ENCODE assay signal across 1 cellular context in the genomic region with DNA sequence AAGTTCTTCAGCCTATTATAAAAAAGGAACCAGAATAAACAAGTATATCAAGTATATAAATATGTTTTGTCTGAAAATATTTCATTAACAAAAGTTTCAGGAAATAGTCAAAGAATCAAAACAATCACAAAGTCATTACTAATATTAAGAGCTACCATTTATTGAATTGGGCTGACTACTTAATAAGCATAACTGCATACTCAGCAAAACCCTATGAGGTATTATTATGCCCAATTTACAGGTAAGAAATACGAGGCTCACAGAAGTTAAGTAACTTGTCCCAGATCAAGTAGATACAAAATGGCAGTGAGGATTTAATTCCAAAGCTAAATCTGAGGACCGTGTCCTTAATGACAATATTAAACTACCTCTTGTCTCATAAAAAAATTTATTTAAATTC.
A peak's percentile ranks its signal among the peaks of the same experiment; 100 is the strongest.
TF ChIP-seq lines count a peak whose summit lies in the region.

No MANE protein-coding gene starts in this region.

TF ChIP-seq in K562, 482 proteins besides CTCF, POLR2A, EP300 and RAD21 (continued from another document):
- TF ChIP-seq, protein P1, sequence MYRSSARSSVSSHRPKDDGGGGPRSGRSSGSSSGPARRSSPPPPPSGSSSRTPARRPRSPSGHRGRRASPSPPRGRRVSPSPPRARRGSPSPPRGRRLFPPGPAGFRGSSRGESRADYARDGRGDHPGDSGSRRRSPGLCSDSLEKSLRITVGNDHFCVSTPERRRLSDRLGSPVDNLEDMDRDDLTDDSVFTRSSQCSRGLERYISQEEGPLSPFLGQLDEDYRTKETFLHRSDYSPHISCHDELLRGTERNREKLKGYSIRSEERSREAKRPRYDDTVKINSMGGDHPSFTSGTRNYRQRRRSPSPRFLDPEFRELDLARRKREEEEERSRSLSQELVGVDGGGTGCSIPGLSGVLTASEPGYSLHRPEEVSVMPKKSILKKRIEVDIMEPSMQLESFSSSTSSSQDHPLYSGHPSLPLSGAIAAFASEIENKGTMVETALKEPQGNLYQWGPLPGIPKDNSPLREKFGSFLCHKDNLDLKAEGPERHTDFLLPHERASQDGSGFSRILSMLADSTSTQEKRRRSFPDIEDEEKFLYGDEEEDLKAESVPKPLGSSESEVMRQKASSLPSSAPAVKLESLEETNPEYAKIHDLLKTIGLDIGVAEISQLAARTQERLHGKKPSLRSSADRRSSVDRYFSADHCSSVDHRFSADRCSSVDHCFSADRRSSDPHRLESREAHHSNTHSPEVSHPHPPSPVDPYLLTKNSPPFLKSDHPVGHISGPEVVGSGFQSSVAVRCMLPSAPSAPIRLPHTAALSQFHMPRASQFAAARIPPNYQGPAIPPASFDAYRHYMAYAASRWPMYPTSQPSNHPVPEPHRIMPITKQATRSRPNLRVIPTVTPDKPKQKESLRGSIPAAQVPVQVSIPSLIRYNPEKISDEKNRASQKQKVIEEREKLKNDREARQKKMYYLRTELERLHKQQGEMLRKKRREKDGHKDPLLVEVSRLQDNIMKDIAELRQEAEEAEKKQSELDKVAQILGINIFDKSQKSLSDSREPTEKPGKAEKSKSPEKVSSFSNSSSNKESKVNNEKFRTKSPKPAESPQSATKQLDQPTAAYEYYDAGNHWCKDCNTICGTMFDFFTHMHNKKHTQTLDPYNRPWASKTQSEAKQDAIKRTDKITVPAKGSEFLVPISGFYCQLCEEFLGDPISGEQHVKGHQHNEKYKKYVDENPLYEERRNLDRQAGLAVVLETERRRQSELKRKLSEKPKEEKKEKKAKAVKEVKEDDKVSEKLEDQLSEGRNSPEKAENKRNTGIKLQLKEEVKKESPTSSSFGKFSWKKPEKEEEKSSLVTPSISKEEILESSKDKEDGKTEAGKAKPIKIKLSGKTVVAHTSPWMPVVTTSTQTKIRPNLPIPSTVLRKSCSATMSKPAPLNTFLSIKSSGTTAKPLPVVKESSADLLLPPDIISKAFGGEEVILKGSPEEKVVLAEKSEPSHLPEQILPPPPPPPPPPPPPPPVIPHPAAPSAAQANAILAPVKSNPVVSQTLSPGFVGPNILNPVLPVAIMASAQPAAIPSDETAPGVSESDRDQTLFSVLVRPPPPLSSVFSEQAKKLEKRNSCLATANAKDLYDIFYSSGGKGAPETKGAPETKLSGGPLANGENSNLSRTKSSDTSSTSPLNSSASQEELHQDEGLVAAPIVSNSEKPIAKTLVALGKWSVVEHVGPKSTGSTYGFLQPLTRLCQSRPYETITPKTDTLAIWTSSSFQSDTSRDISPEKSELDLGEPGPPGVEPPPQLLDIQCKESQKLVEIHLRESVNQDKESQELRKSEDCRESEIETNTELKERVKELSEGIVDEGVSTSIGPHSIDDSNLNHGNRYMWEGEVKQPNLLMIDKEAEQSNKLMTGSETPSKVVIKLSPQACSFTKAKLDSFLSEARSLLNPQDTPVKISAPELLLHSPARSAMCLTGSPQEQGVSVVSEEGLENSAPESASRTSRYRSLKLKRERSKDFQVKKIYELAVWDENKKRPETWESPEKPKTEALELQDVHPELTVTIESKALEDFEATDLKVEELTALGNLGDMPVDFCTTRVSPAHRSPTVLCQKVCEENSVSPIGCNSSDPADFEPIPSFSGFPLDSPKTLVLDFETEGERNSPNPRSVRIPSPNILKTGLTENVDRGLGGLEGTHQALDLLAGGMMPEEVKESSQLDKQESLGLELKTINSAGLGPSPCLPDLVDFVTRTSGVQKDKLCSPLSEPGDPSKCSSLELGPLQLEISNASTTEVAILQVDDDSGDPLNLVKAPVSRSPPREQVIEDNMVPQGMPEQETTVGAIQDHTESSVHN (IDR thresholded peaks at IDR 0.05; ENCODE audit: borderline replicate concordance in 1 of 2, low read depth in 1 of 2): no peak
- peak; percentile 82 for TF ChIP-seq MAFF (IDR thresholded peaks at IDR 0.05; ENCODE audit: low read length)
- no peak for TF ChIP-seq SIRT6 (IDR thresholded peaks at IDR 0.05; ENCODE audit: low read depth, low read length)
- TF ChIP-seq ZKSCAN8 (CRISPR knock-in tag; IDR thresholded peaks at IDR 0.05): no peak
- 0 out of 2 replicates have a peak, but pooled peaks have one; percentile 31 for TF ChIP-seq MAFG (tag; conservative IDR thresholded peaks at IDR 0.05)
- TF ChIP-seq, protein P2, sequence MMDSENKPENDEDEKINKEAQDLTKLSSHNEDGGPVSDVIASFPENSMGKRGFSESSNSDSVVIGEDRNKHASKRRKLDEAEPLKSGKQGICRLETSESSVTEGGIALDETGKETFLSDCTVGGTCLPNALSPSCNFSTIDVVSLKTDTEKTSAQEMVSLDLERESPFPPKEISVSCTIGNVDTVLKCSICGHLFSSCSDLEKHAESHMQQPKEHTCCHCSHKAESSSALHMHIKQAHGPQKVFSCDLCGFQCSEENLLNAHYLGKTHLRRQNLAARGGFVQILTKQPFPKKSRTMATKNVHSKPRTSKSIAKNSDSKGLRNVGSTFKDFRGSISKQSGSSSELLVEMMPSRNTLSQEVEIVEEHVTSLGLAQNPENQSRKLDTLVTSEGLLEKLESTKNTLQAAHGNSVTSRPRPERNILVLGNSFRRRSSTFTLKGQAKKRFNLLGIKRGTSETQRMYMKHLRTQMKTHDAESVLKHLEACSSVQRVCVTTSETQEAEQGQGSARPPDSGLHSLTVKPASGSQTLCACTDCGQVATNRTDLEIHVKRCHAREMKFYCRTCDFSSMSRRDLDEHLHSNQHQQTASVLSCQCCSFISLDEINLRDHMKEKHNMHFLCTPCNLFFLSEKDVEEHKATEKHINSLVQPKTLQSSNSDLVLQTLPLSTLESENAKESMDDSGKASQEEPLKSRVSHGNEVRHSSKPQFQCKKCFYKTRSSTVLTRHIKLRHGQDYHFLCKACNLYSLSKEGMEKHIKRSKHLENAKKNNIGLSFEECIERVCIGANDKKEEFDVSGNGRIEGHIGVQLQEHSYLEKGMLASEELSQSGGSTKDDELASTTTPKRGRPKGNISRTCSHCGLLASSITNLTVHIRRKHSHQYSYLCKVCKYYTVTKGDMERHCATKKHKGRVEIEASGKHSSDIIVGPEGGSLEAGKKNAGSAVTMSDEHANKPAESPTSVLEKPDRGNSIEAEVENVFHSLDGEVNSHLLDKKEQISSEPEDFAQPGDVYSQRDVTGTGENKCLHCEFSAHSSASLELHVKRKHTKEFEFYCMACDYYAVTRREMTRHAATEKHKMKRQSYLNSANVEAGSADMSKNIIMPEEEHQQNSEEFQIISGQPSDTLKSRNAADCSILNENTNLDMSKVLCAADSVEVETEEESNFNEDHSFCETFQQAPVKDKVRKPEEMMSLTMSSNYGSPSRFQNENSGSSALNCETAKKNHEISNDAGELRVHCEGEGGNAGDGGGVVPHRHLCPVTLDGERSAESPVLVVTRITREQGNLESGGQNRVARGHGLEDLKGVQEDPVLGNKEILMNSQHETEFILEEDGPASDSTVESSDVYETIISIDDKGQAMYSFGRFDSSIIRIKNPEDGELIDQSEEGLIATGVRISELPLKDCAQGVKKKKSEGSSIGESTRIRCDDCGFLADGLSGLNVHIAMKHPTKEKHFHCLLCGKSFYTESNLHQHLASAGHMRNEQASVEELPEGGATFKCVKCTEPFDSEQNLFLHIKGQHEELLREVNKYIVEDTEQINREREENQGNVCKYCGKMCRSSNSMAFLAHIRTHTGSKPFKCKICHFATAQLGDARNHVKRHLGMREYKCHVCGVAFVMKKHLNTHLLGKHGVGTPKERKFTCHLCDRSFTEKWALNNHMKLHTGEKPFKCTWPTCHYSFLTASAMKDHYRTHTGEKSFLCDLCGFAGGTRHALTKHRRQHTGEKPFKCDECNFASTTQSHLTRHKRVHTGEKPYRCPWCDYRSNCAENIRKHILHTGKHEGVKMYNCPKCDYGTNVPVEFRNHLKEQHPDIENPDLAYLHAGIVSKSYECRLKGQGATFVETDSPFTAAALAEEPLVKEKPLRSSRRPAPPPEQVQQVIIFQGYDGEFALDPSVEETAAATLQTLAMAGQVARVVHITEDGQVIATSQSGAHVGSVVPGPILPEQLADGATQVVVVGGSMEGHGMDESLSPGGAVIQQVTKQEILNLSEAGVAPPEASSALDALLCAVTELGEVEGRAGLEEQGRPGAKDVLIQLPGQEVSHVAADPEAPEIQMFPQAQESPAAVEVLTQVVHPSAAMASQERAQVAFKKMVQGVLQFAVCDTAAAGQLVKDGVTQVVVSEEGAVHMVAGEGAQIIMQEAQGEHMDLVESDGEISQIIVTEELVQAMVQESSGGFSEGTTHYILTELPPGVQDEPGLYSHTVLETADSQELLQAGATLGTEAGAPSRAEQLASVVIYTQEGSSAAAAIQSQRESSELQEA (IDR thresholded peaks at IDR 0.05; ENCODE audit: low read depth): no peak
- no peak for TF ChIP-seq ZNF212 (CRISPR knock-in tag; IDR thresholded peaks at IDR 0.05)
- no peak for TF ChIP-seq YY1 (IDR thresholded peaks at IDR 0.05; ENCODE audit: borderline replicate concordance in 1 of 3, control insufficient read depth in 1 of 3, extremely low read depth in 1 of 3, insufficient read depth in 3 of 3, insufficient read length in 1 of 3, insufficient replicate concordance in 2 of 3, low read depth in 1 of 3, low read length in 2 of 3)
- TF ChIP-seq, protein P3, sequence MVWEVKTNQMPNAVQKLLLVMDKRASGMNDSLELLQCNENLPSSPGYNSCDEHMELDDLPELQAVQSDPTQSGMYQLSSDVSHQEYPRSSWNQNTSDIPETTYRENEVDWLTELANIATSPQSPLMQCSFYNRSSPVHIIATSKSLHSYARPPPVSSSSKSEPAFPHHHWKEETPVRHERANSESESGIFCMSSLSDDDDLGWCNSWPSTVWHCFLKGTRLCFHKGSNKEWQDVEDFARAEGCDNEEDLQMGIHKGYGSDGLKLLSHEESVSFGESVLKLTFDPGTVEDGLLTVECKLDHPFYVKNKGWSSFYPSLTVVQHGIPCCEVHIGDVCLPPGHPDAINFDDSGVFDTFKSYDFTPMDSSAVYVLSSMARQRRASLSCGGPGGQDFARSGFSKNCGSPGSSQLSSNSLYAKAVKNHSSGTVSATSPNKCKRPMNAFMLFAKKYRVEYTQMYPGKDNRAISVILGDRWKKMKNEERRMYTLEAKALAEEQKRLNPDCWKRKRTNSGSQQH (CRISPR knock-in tag; IDR thresholded peaks at IDR 0.05): no peak
- no peak for TF ChIP-seq RBM14 (IDR thresholded peaks at IDR 0.05; ENCODE audit: borderline replicate concordance, insufficient read depth, low read depth, low read length)
- TF ChIP-seq, protein P4, sequence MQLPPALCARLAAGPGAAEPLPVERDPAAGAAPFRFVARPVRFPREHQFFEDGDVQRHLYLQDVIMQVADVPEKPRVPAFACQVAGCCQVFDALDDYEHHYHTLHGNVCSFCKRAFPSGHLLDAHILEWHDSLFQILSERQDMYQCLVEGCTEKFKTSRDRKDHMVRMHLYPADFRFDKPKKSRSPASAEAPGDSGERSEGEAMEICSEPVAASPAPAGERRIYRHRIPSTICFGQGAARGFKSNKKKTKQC (CRISPR knock-in tag; IDR thresholded peaks at IDR 0.05): no peak
- TF ChIP-seq MAFK (IDR thresholded peaks at IDR 0.05; ENCODE audit: low read length): peak; percentile 87
- TF ChIP-seq, protein P5, sequence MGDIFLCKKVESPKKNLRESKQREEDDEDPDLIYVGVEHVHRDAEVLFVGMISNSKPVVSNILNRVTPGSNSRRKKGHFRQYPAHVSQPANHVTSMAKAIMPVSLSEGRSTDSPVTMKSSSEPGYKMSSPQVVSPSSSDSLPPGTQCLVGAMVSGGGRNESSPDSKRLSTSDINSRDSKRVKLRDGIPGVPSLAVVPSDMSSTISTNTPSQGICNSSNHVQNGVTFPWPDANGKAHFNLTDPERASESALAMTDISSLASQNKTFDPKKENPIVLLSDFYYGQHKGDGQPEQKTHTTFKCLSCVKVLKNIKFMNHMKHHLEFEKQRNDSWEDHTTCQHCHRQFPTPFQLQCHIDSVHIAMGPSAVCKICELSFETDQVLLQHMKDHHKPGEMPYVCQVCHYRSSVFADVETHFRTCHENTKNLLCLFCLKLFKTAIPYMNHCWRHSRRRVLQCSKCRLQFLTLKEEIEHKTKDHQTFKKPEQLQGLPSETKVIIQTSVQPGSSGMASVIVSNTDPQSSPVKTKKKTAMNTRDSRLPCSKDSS (IDR thresholded peaks at IDR 0.05; ENCODE audit: low read depth, partially characterized antibody): no peak
- TF ChIP-seq ZNF589 (CRISPR knock-in tag; IDR thresholded peaks at IDR 0.05; ENCODE audit: low read depth): no peak
- TF ChIP-seq SAFB2 (IDR thresholded peaks at IDR 0.05; ENCODE audit: borderline replicate concordance, low read depth, low read length, severe bottlenecking): no peak
- TF ChIP-seq, protein P6, sequence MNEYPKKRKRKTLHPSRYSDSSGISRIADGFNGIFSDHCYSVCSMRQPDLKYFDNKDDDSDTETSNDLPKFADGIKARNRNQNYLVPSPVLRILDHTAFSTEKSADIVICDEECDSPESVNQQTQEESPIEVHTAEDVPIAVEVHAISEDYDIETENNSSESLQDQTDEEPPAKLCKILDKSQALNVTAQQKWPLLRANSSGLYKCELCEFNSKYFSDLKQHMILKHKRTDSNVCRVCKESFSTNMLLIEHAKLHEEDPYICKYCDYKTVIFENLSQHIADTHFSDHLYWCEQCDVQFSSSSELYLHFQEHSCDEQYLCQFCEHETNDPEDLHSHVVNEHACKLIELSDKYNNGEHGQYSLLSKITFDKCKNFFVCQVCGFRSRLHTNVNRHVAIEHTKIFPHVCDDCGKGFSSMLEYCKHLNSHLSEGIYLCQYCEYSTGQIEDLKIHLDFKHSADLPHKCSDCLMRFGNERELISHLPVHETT (CRISPR knock-in tag; conservative IDR thresholded peaks at IDR 0.05 in 1 of 2, IDR thresholded peaks at IDR 0.05 in 1 of 2): no peak
- TF ChIP-seq, protein P7, sequence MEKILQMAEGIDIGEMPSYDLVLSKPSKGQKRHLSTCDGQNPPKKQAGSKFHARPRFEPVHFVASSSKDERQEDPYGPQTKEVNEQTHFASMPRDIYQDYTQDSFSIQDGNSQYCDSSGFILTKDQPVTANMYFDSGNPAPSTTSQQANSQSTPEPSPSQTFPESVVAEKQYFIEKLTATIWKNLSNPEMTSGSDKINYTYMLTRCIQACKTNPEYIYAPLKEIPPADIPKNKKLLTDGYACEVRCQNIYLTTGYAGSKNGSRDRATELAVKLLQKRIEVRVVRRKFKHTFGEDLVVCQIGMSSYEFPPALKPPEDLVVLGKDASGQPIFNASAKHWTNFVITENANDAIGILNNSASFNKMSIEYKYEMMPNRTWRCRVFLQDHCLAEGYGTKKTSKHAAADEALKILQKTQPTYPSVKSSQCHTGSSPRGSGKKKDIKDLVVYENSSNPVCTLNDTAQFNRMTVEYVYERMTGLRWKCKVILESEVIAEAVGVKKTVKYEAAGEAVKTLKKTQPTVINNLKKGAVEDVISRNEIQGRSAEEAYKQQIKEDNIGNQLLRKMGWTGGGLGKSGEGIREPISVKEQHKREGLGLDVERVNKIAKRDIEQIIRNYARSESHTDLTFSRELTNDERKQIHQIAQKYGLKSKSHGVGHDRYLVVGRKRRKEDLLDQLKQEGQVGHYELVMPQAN (IDR thresholded peaks at IDR 0.05; ENCODE audit: borderline replicate concordance): no peak
- TF ChIP-seq ZNF316 (IDR thresholded peaks at IDR 0.05): peak; percentile 85
- TF ChIP-seq ZC3H8 (IDR thresholded peaks at IDR 0.05): no peak
- no peak for TF ChIP-seq ZNF584 (CRISPR knock-in tag; IDR thresholded peaks at IDR 0.05; ENCODE audit: low read depth)
- TF ChIP-seq, protein P8, sequence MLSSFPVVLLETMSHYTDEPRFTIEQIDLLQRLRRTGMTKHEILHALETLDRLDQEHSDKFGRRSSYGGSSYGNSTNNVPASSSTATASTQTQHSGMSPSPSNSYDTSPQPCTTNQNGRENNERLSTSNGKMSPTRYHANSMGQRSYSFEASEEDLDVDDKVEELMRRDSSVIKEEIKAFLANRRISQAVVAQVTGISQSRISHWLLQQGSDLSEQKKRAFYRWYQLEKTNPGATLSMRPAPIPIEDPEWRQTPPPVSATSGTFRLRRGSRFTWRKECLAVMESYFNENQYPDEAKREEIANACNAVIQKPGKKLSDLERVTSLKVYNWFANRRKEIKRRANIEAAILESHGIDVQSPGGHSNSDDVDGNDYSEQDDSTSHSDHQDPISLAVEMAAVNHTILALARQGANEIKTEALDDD (IDR thresholded peaks at IDR 0.05): no peak
- TF ChIP-seq TSC22D4 (tag; IDR thresholded peaks at IDR 0.05): no peak
- no peak for TF ChIP-seq ZNF3 (CRISPR knock-in tag; IDR thresholded peaks at IDR 0.05)
- no peak for TF ChIP-seq IRF2 (CRISPR knock-in tag; IDR thresholded peaks at IDR 0.05)
- no peak for TF ChIP-seq ZNF76 (CRISPR knock-in tag; IDR thresholded peaks at IDR 0.05; ENCODE audit: borderline replicate concordance)
- no peak for TF ChIP-seq BDP1 (IDR thresholded peaks at IDR 0.05; ENCODE audit: insufficient read depth, insufficient read length)
- no peak for TF ChIP-seq DIDO1 (tag; IDR thresholded peaks at IDR 0.05; ENCODE audit: low read depth)
